ENCODE assay signal across 9 cellular contexts in the genomic region with DNA sequence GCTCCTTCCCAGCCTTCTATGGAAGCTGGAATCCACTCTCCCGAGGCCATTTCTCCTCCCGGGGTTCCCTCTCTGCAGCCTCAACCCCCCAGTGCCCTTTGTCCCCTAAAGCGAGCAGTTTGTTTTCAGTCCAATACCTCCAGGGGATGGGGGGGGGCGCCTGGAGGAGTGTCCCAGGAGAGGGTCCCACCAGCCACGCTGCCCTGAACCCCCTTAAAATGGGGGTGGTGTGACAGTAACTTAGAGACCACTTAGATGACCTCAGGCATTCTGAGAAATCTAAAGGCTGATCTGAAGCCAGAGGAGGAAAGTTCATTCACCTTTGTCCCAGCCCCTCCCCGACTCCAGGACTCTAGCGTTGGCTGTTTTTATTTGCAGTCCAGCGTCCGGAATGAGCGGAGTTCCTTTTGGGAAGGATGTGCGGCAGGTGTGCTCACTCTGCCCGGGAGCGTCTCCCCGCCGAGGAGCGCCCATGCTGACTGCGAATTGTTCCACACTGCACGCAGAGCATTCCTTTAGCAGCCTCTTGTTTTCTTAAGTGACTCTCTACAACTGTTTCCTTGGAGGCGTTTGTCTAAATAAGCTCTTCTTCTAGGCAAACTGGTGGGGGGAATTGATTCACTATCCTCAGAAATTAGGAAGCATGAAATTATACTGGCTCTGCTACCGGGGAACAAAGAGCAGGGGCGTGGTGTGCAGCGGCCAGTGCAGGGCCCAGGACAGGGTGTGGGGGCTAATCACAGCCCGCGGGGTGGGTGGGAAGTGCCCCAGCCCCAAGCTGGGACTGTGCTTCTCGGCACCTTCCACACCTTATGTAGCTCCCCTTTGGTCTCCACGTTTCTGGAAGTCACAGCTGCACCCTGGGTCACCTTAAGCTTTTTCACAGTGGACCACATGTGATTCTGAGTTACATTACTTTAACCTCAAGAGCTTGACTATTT. TPM values are rescaled to one million over a fixed set of nuclear protein-coding genes. Genes with fewer than 3 reads are reported as not detected.
DNase-seq lines count a peak whose midpoint lies in the region; ATAC-seq and TF ChIP-seq lines count a peak whose summit lies in the region.
"Had no signal": no experiment of that assay in that cellular context is flagged by ENCODE, and none has a peak within 500 bp of the region (broad histone marks: within the 10 kb centered on the region; RNA-seq: fewer than 3 reads in every experiment).

No MANE protein-coding gene starts in this region.

- H3K36me3 Mint-ChIP-seq in chondrocyte (ENCODE audit: low read depth) = no peaks in the 10 kb centered on the region

- H3K79me2 ChIP-seq in Loucy (ENCODE audit: insufficient read depth, low read length) = peaks cover 21% of the 10 kb centered on the region

- H3F3A ChIP-seq in Loucy (ENCODE audit: low read depth) = no peaks in the 10 kb centered on the region

- H2AFZ ChIP-seq in Loucy (ENCODE audit: low read length) = no peak overlapping the region

- H3K4me3 ChIP-seq in Loucy (ENCODE audit: low read length, poor library complexity, severe bottlenecking) = no peak overlapping the region
- H3K4me3 ChIP-seq in lower leg skin (ENCODE audit: low read depth, poor library complexity, severe bottlenecking) = no peak overlapping the region
- peak overlapping the region; percentile 24 for H3K4me3 ChIP-seq in suprapubic skin

- H3K27me3 Mint-ChIP-seq in chondrocyte (ENCODE audit: low read depth) = no peaks in the 10 kb centered on the region

- peak overlapping the region; percentile 5 for H3K9ac ChIP-seq in Loucy (ENCODE audit: low read depth, low read length, poor library complexity, severe bottlenecking)

- no peak for ATAC-seq in GM18868 (IDR thresholded peaks at IDR 0.05; ENCODE audit: unreplicated experiment)
- no peak for ATAC-seq in HG02763 (IDR thresholded peaks at IDR 0.05; ENCODE audit: unreplicated experiment)

- H3K36me3 ChIP-seq in Loucy (ENCODE audit: insufficient read depth, low read length) = no peaks in the 10 kb centered on the region
- H3K36me3 ChIP-seq in suprapubic skin = no peaks in the 10 kb centered on the region

- no peak for DNase-seq in chondrocyte (ENCODE audit: low spot score)
- DNase-seq in lower leg skin (ENCODE audit: low spot score in 2 of 2) = peak; percentile 27 to 85
- DNase-seq in suprapubic skin (ENCODE audit: low spot score in 2 of 2) = no peak
- no peak for DNase-seq in MV-4-11 (lab: John Stamatoyannopoulos, UW)
- no peak for DNase-seq in central memory CD4-positive, alpha-beta T cell
- DNase-seq: stimulated activated CD4-positive, alpha-beta T cell treated with anti-CD3 and anti-CD28 coated beads, Interleukin-2, amount 100 ng/mL, for 48 hours had no signal

- peak overlapping the region; percentile 73 for H3K27ac ChIP-seq in suprapubic skin

- H3K9me3 ChIP-seq in Loucy (ENCODE audit: insufficient read depth, low read depth, low read length) (no peaks in the 10 kb centered on the region), suprapubic skin (no peaks in the 10 kb centered on the region)

- H3K9me2 ChIP-seq in Loucy (replicated peaks; ENCODE audit: low read depth, low read length) = no peaks in the 10 kb centered on the region

- TF ChIP-seq CTCF in Loucy (conservative IDR thresholded peaks at IDR 0.05; ENCODE audit: low read length) (no peak), chondrocyte (IDR thresholded peaks at IDR 0.05) (no peak), lower leg skin (IDR thresholded peaks at IDR 0.05) (no peak), suprapubic skin (IDR thresholded peaks at IDR 0.05) (no peak)

- peak overlapping the region; percentile 92 for H3K27ac Mint-ChIP-seq in chondrocyte (ENCODE audit: unreplicated experiment)

- no peak for TF ChIP-seq EP300 in suprapubic skin (IDR thresholded peaks at IDR 0.05)

- intact Hi-C loops in lower leg skin (cut with DNase I; ENCODE audit: low total_unique reads) = no loop called here

- no peak for TF ChIP-seq POLR2A in lower leg skin (IDR thresholded peaks at IDR 0.05)
- no peak for TF ChIP-seq POLR2A in suprapubic skin (IDR thresholded peaks at IDR 0.05)

- peak overlapping the region; percentile 55 for H3K4me3 Mint-ChIP-seq in chondrocyte (ENCODE audit: unreplicated experiment)

- H3K4me1 ChIP-seq in Loucy (ENCODE audit: insufficient read depth, low read length, poor library complexity, severe bottlenecking) = peaks cover 66% of the 10 kb centered on the region
- H3K4me1 ChIP-seq in suprapubic skin = peaks cover 86% of the 10 kb centered on the region

- H3K4me1 Mint-ChIP-seq in chondrocyte (ENCODE audit: low read depth) = peaks cover 21% of the 10 kb centered on the region

- no peaks in the 10 kb centered on the region for H4K20me1 ChIP-seq in Loucy (ENCODE audit: insufficient read depth, low read length, poor library complexity, severe bottlenecking)

- 27 to 31% methylated on average over 26 of the region's 26 CpGs for WGBS in lower leg skin, 2 donors
- 47% methylated on average over 25 of the region's 26 CpGs for whole genome bisulfite sequencing in suprapubic skin

- no peak overlapping the region for H3K4me2 ChIP-seq in Loucy (ENCODE audit: low read depth, low read length, poor library complexity, severe bottlenecking)

- H3K9me3 Mint-ChIP-seq in chondrocyte (ENCODE audit: low read depth) = no peaks in the 10 kb centered on the region

- H3K27me3 ChIP-seq in Loucy (ENCODE audit: insufficient read depth, low read length, poor library complexity, severe bottlenecking) (no peaks in the 10 kb centered on the region), suprapubic skin (no peaks in the 10 kb centered on the region)

RNA-seq across cellular contexts. Expression of gene SYPL1, which starts 46.3 kb away (rescaled TPM):
- total RNA-seq in chondrocyte = 53.9 to 75.7 TPM (median 71.8 TPM) in 3 replicates
- 10 to 100 TPM; 77.7 to 96.7 (median 89.6) TPM for total RNA-seq in lower leg skin
- 100 to 1,000 TPM in 2 of 4 donors, 10 to 100 TPM in 2; 71.3 to 115 (median 99.3) TPM for total RNA-seq in suprapubic skin

Comparison
In these comparisons a context has a peak if more than half of its experiments do, and no peak if none do; other contexts are left out.
1. DNase-seq: peak in lower leg skin (2 of 2); none in chondrocyte (single experiment), suprapubic skin (0 of 2), MV-4-11 (single experiment) and central memory CD4-positive, alpha-beta T cell (single experiment).